In the genomic region with DNA sequence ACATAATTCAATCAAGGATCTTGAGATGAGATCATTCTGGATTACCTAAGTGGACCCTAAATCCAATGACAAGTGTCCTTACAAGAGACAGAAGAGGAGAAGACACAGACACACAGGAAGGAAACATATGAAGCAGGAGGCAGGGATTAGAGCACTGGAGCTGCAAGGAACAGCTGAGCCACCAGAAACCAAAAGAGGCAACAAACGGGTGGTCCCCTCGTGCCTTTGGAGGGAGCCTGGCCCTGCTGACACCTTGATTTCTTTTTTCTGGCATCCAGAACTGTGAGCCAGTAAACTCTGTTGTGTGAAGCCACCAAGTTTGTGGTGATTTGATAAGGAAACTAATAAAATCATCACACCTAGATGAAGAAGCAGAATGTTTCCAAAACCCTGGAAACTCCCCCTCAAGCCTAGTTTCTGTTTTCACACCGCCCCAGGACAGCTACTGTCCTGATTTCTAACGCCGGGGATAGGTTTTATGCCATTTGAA, we compare ENCODE assay signal across 15 cellular contexts.
DNase-seq lines count a peak whose midpoint lies in the region; ATAC-seq and TF ChIP-seq lines count a peak whose summit lies in the region.
"Had no signal": no experiment of that assay in that cellular context is flagged by ENCODE, and none has a peak within 500 bp of the region (broad histone marks: within the 10 kb centered on the region; RNA-seq: fewer than 3 reads in every experiment).

No MANE protein-coding gene starts in this region.

- peak overlapping the region; percentile 23 for H3K4me3 ChIP-seq in choroid plexus epithelial cell (ENCODE audit: low read depth, low read length)

- intact Hi-C loops in CD4-positive, alpha-beta T cell (cut with DNase I, micrococcal nuclease) = loop anchor here in 1 of 2 experiments (5.0 kb wide), 1 partner anchor 195 kb away; no protein-coding TSS in a partner anchor

- no peaks in the 10 kb centered on the region for H3K9me3 Mint-ChIP-seq in CD4-positive, alpha-beta T cell
- peaks cover 3% of the 10 kb centered on the region for H3K9me3 Mint-ChIP-seq in osteocyte (ENCODE audit: unreplicated experiment)

- no peaks in the 10 kb centered on the region for H3K27me3 Mint-ChIP-seq in CD4-positive, alpha-beta T cell
- H3K27me3 Mint-ChIP-seq in osteocyte (ENCODE audit: unreplicated experiment) = peaks cover 7% of the 10 kb centered on the region

- no peaks in the 10 kb centered on the region for H3K9me3 ChIP-seq in CD4-positive, alpha-beta T cell (ENCODE audit: control insufficient read depth, low read length)

- ATAC-seq in CD4-positive, alpha-beta T cell (ENCODE audit: poor library complexity) = no peak
- ATAC-seq in GM21786 (IDR thresholded peaks at IDR 0.05; ENCODE audit: unreplicated experiment) (no peak), GM18858 (IDR thresholded peaks at IDR 0.05; ENCODE audit: unreplicated experiment) (no peak)

- CTCF ChIA-PET in CD4-positive, alpha-beta T cell (lab: Charles Lee) = interaction anchor here (1.1 to 2.1 kb wide), 2 partner anchors 17 to 118 kb away, joined by 4 to 9 read pairs; no protein-coding TSS in a partner anchor

- no peak overlapping the region for H3K4me3 Mint-ChIP-seq in CD4-positive, alpha-beta T cell
- no peak overlapping the region for H3K4me3 Mint-ChIP-seq in osteocyte (ENCODE audit: unreplicated experiment)
- H3K4me3 Mint-ChIP-seq: mesothelial cell of epicardium had no signal

- H3K27ac ChIP-seq in CD4-positive, alpha-beta T cell (ENCODE audit: low read depth, low read length) = no peak overlapping the region

- H3K4me1 Mint-ChIP-seq in CD4-positive, alpha-beta T cell (ENCODE audit: low read depth) = peaks cover 70% of the 10 kb centered on the region
- peaks cover 38% of the 10 kb centered on the region for H3K4me1 Mint-ChIP-seq in osteocyte (ENCODE audit: unreplicated experiment)

- POLR2A ChIA-PET in CD4-positive, alpha-beta T cell (lab: Charles Lee) = no interaction called here

- H3K27ac Mint-ChIP-seq in CD4-positive, alpha-beta T cell = peak overlapping the region; percentile 3
- peak overlapping the region; percentile 2 for H3K27ac Mint-ChIP-seq in osteocyte (ENCODE audit: unreplicated experiment)
- H3K27ac Mint-ChIP-seq: mesothelial cell of epicardium had no signal

- no peak for TF ChIP-seq CTCF in CD4-positive, alpha-beta T cell (IDR thresholded peaks at IDR 0.05)
- TF ChIP-seq CTCF in choroid plexus epithelial cell (conservative IDR thresholded peaks at IDR 0.05; ENCODE audit: low read depth, low read length) = no peak
- TF ChIP-seq CTCF in osteocyte (IDR thresholded peaks at IDR 0.05) = no peak

- peaks cover 15% of the 10 kb centered on the region for H3K36me3 Mint-ChIP-seq in CD4-positive, alpha-beta T cell (ENCODE audit: low read depth)
- no peaks in the 10 kb centered on the region for H3K36me3 Mint-ChIP-seq in osteocyte (ENCODE audit: unreplicated experiment)
- H3K36me3 Mint-ChIP-seq: mesothelial cell of epicardium had no signal

- no peaks in the 10 kb centered on the region for H3K27me3 ChIP-seq in CD4-positive, alpha-beta T cell (ENCODE audit: control insufficient read depth, insufficient read depth, low read length)

- DNase-seq in CD4-positive, alpha-beta T cell = no peak
- DNase-seq in LHCN-M2 (ENCODE audit: low read depth) (peak; percentile 24), choroid plexus epithelial cell (ENCODE audit: low read depth) (no peak), osteocyte (ENCODE audit: extremely low spot score, unreplicated experiment) (no peak), NCI-H2081 (lab: John Stamatoyannopoulos, UW) (no peak), AG08395 (ENCODE audit: low spot score) (no peak)
- DNase-seq: activated CD4-positive, alpha-beta T cell treated with anti-CD3 and anti-CD28 coated beads, Interleukin-2, amount 50 U/mL, for 4 hours; cortex of kidney; GF-D8; NCI-H1436; NCI-H510A; stimulated activated CD4-positive, alpha-beta T cell treated with anti-CD3 and anti-CD28 coated beads, Interleukin-2, amount 100 ng/mL, for 24 hours had no signal
